ENCODE assay signal across 21 cellular contexts in genomic region chr7:106067678-106068077, GRCh38. TPM values are rescaled to one million over a fixed set of nuclear protein-coding genes. Genes with fewer than 3 reads are reported as not detected.
DNase-seq lines count a peak whose midpoint lies in the region; ATAC-seq and TF ChIP-seq lines count a peak whose summit lies in the region.
"Had no signal": no experiment of that assay in that cellular context is flagged by ENCODE, and none has a peak within 500 bp of the region (broad histone marks: within the 10 kb centered on the region; RNA-seq: fewer than 3 reads in every experiment).

No MANE protein-coding gene starts in this region.

- peaks cover 2 to 6% of the 10 kb centered on the region in 2 donors for H3K4me1 ChIP-seq in breast epithelium
- H3K4me1 ChIP-seq in esophagus muscularis mucosa, result peaks cover 64 to 90% (median 85%) of the 10 kb centered on the region in 4 donors

- H3K27ac Mint-ChIP-seq in MCF 10A (ENCODE audit: low read depth, unreplicated experiment), result peak overlapping the region; percentile 49
- H3K27ac Mint-ChIP-seq in stimulated activated memory B cell treated with anti-CD40 and anti-IgM and Interleukin-4, amounts not matched to agents 10 μg/mL and 1 μg/mL and 100 μg/mL, for 72 hours, result peak overlapping the region; percentile 97

- 80% methylated on average over 3 of the region's 3 CpGs for WGBS in esophagus muscularis mucosa

- H3K27me3 ChIP-seq in breast epithelium, result no peaks in the 10 kb centered on the region
- H3K27me3 ChIP-seq in esophagus muscularis mucosa, result no peaks in the 10 kb centered on the region
- no peaks in the 10 kb centered on the region for H3K27me3 ChIP-seq in MG63

- H3K9me3 ChIP-seq in breast epithelium, result no peaks in the 10 kb centered on the region
- no peaks in the 10 kb centered on the region for H3K9me3 ChIP-seq in esophagus muscularis mucosa
- no peaks in the 10 kb centered on the region for H3K9me3 ChIP-seq in MG63

- in situ Hi-C loops in KBM-7 (cut with MboI; ENCODE audit: low pct_unique_long_range_greater_than_20kb, low sequenced_read_pairs), result no loop called here

- intact Hi-C loops in MCF 10A (cut with micrococcal nuclease) (loop anchor here (10.0 kb wide), 1 partner anchor 1097 kb away; the partner anchor contains the start of gene HBP1), breast epithelium (cut with DNase I; ENCODE audit: low total_unique reads) (loop anchor here (2.0 kb wide), 1 partner anchor 45 kb away; the partner anchor contains the start of gene SYPL1), esophagus muscularis mucosa (cut with DNase I) (loop anchor here (2.0 kb wide), 1 partner anchor 45 kb away; the partner anchor contains the start of gene SYPL1)

- no peak for ATAC-seq in stimulated activated memory B cell treated with anti-CD40 and anti-IgM and Interleukin-4, amounts not matched to agents 10 μg/mL and 1 μg/mL and 100 μg/mL, for 72 hours
- no peak for ATAC-seq in HG03095 (IDR thresholded peaks at IDR 0.05; ENCODE audit: unreplicated experiment)
- ATAC-seq: GM12878 had no signal

- peaks cover 73% of the 10 kb centered on the region for H3K4me1 Mint-ChIP-seq in MCF 10A (ENCODE audit: insufficient read depth, unreplicated experiment)
- H3K4me1 Mint-ChIP-seq in stimulated activated memory B cell treated with anti-CD40 and anti-IgM and Interleukin-4, amounts not matched to agents 10 μg/mL and 1 μg/mL and 100 μg/mL, for 72 hours, result peaks cover 89% of the 10 kb centered on the region

- TF ChIP-seq CTCF in MCF 10A (IDR thresholded peaks at IDR 0.05; ENCODE audit: unreplicated experiment) (no peak), breast epithelium (IDR thresholded peaks at IDR 0.05) (no peak), esophagus muscularis mucosa (IDR thresholded peaks at IDR 0.05) (no peak)

- TF ChIP-seq EP300 in esophagus muscularis mucosa (IDR thresholded peaks at IDR 0.05), result no peak

- BruUV-seq in MCF 10A (replicated peaks; lab: Mats Ljungman, UMichigan), result no TSS peak

- H3K4me3 Mint-ChIP-seq in MCF 10A (ENCODE audit: unreplicated experiment), result no peak overlapping the region
- no peak overlapping the region for H3K4me3 Mint-ChIP-seq in stimulated activated memory B cell treated with anti-CD40 and anti-IgM and Interleukin-4, amounts not matched to agents 10 μg/mL and 1 μg/mL and 100 μg/mL, for 72 hours
- H3K4me3 Mint-ChIP-seq: CD14-positive monocyte had no signal

- no peaks in the 10 kb centered on the region for H3K9me3 Mint-ChIP-seq in MCF 10A (ENCODE audit: unreplicated experiment)
- H3K9me3 Mint-ChIP-seq in stimulated activated memory B cell treated with anti-CD40 and anti-IgM and Interleukin-4, amounts not matched to agents 10 μg/mL and 1 μg/mL and 100 μg/mL, for 72 hours, result no peaks in the 10 kb centered on the region
- H3K9me3 Mint-ChIP-seq: CD14-positive monocyte had no signal

- TF ChIP-seq POLR2A in breast epithelium (IDR thresholded peaks at IDR 0.05), result no peak
- no peak for TF ChIP-seq POLR2A in esophagus muscularis mucosa (IDR thresholded peaks at IDR 0.05; ENCODE audit: low read depth)

- POLR2A ChIA-PET in MCF 10A (lab: Yijun Ruan, JAX), result interaction anchor here (0.5 to 8.4 kb wide), 6 partner anchors 8 to 1053 kb away, joined by 3 to 139 read pairs (median 4); partner anchors contain the start of genes NAMPT and SYPL1

- CTCF ChIA-PET in MCF 10A (lab: Yijun Ruan, JAX), result interaction anchor here (0.6 to 2.0 kb wide), 7 partner anchors 10 to 418 kb away, joined by 3 to 8 read pairs (median 3); partner anchors contain the start of gene SYPL1

- no peaks in the 10 kb centered on the region for H3K27me3 Mint-ChIP-seq in MCF 10A (ENCODE audit: insufficient read depth, unreplicated experiment)
- no peaks in the 10 kb centered on the region for H3K27me3 Mint-ChIP-seq in stimulated activated memory B cell treated with anti-CD40 and anti-IgM and Interleukin-4, amounts not matched to agents 10 μg/mL and 1 μg/mL and 100 μg/mL, for 72 hours

- DNase-seq in MCF 10A (ENCODE audit: unreplicated experiment) (no peak), breast epithelium (ENCODE audit: low spot score in 2 of 2) (no peak), esophagus muscularis mucosa (ENCODE audit: extremely low spot score) (no peak), MG63 (no peak), COLO829 (ENCODE audit: low spot score) (no peak), KBM-7 (no peak)
- DNase-seq: ACHN, DMS 273 treated with DMSO at 0.1 percent for 48 hours, DMS79 treated with DMSO at 0.1 percent for 48 hours, NCI-H1417, NCI-H1694 treated with DMSO at 0.1 percent for 48 hours, NCI-H2081 treated with DMSO at 0.1 percent for 48 hours, NCI-H2171 treated with DMSO at 0.1 percent for 48 hours, NCI-H446, NCI-H526, Right ventricle myocardium superior had no signal

- H3K27ac ChIP-seq in breast epithelium, result no peak overlapping the region
- H3K27ac ChIP-seq in esophagus muscularis mucosa (replicated peaks in 1 of 4), result peak overlapping the region; percentile 74 to 89 (median 86)
- H3K27ac ChIP-seq: 22Rv1 had no signal

- H3K36me3 ChIP-seq in breast epithelium (no peaks in the 10 kb centered on the region), esophagus muscularis mucosa (no peaks in the 10 kb centered on the region), MG63 (no peaks in the 10 kb centered on the region)

- no peak overlapping the region for H3K4me3 ChIP-seq in breast epithelium
- H3K4me3 ChIP-seq in esophagus muscularis mucosa, result no peak overlapping the region
- no peak overlapping the region for H3K4me3 ChIP-seq in MG63
- H3K4me3 ChIP-seq: GM12878 had no signal

- H3K36me3 Mint-ChIP-seq in MCF 10A (ENCODE audit: insufficient read depth, unreplicated experiment), result peaks cover 12% of the 10 kb centered on the region
- H3K36me3 Mint-ChIP-seq in stimulated activated memory B cell treated with anti-CD40 and anti-IgM and Interleukin-4, amounts not matched to agents 10 μg/mL and 1 μg/mL and 100 μg/mL, for 72 hours, result no peaks in the 10 kb centered on the region
- H3K36me3 Mint-ChIP-seq: CD14-positive monocyte had no signal

RNA-seq across cellular contexts. Expression of gene SYPL1, which starts 44.4 kb away (rescaled TPM):
- total RNA-seq in MCF 10A (2022) (77.6 and 92.1 TPM in 2 replicates), breast epithelium (100 to 1,000 TPM in 1 of 3 donors, 10 to 100 TPM in 2; 96.2 to 116 (median 98.3) TPM), esophagus muscularis mucosa (100 to 1,000 TPM in 1 of 4 donors, 10 to 100 TPM in 3; 83.6 to 135 (median 90.8) TPM)
- 27.7 and 42.8 TPM in 2 replicates for total RNA-seq in MG63 (2014; rRNA removed; shearing (Covaris generic); ENCODE audit: low replicate concordance)

Comparison
In these comparisons a context has a peak if more than half of its experiments do, and no peak if none do; other contexts are left out.
1. H3K27ac ChIP-seq: peak in esophagus muscularis mucosa (4 of 4); none in breast epithelium (0 of 2).